30 cellular contexts compared by ENCODE assay signal in genomic region chr1:33583567-33583966, GRCh38.
"Had no signal": no experiment of that assay in that cellular context is flagged by ENCODE, and none has a peak within 500 bp of the region (broad histone marks: within the 10 kb centered on the region; RNA-seq: fewer than 3 reads in every experiment).

No MANE protein-coding gene starts in this region.

- H3K4me1 ChIP-seq: adrenal gland, body of pancreas, esophagus squamous epithelium had no signal

- H3K4me3 ChIP-seq: adrenal gland, body of pancreas, esophagus squamous epithelium, gastroesophageal sphincter had no signal

- DNase-seq: activated CD4-positive, alpha-beta memory T cell treated with anti-CD3 and anti-CD28 coated beads for 36 hours; activated CD4-positive, alpha-beta T cell treated with anti-CD3 and anti-CD28 coated beads for 36 hours; activated CD4-positive, alpha-beta T cell treated with anti-CD3 and anti-CD28 coated beads, Interleukin-2, amount 10 ng/mL, durations not matched to agents 24 days and 14 days; activated CD4-positive, CD25-positive, alpha-beta regulatory T cell; activated CD4-positive, CD25-positive, alpha-beta regulatory T cell treated with anti-CD3 and anti-CD28 coated beads, Interleukin-2, amount 50 U/mL, for 72 hours; activated CD8-positive, alpha-beta memory T cell treated with anti-CD3 and anti-CD28 coated beads, Interleukin-2, amount 10 ng/mL, durations not matched to agents 7 days and 5 days; activated CD8-positive, alpha-beta memory T cell treated with anti-CD3 and anti-CD28 coated beads, Interleukin-2, amount 50 U/mL, for 4 hours; activated CD8-positive, alpha-beta T cell treated with anti-CD3 and anti-CD28 coated beads, Interleukin-2, amount 10 ng/mL, durations not matched to agents 7 days and 5 days; activated effector memory CD4-positive, alpha-beta T cell treated with anti-CD3 and anti-CD28 coated beads, Interleukin-2, amount 50 U/mL, for 16 hours; activated naive CD4-positive, alpha-beta T cell treated with anti-CD3 and anti-CD28 coated beads for 36 hours; activated naive CD8-positive, alpha-beta T cell treated with anti-CD3 and anti-CD28 coated beads for 36 hours; activated naive CD8-positive, alpha-beta T cell treated with anti-CD3 and anti-CD28 coated beads, Interleukin-2, amount 50 U/mL, for 24 hours; activated T-cell treated with anti-CD3 and anti-CD28 coated beads, Interleukin-2, amount 50 U/mL, for 1 hour; activated T-cell treated with anti-CD3 and anti-CD28 coated beads, Interleukin-2, amount 50 U/mL, for 48 hours; adrenal gland; amygdala; aorta; body of pancreas; central memory CD4-positive, alpha-beta T cell; cortex of kidney; dermis blood vessel endothelial cell; effector CD8-positive, alpha-beta T cell; esophagus squamous epithelium; foreskin melanocyte; T-helper 2 cell had no signal

- H3K27me3 ChIP-seq: adrenal gland, body of pancreas, esophagus squamous epithelium, gastroesophageal sphincter had no signal

- H3K9me3 ChIP-seq: adrenal gland, body of pancreas, esophagus squamous epithelium, gastroesophageal sphincter had no signal

- H3K27ac Mint-ChIP-seq: activated CD4-positive, alpha-beta memory T cell treated with anti-CD3 and anti-CD28 coated beads for 36 hours; activated CD4-positive, alpha-beta T cell treated with anti-CD3 and anti-CD28 coated beads for 36 hours; activated CD4-positive, alpha-beta T cell treated with anti-CD3 and anti-CD28 coated beads, Interleukin-2, amount 10 ng/mL, durations not matched to agents 24 days and 14 days; activated CD8-positive, alpha-beta memory T cell treated with anti-CD3 and anti-CD28 coated beads, Interleukin-2, amount 10 ng/mL, durations not matched to agents 7 days and 5 days; activated CD8-positive, alpha-beta T cell treated with anti-CD3 and anti-CD28 coated beads, Interleukin-2, amount 10 ng/mL, durations not matched to agents 7 days and 5 days; activated naive CD4-positive, alpha-beta T cell treated with anti-CD3 and anti-CD28 coated beads for 36 hours; activated naive CD4-positive, alpha-beta T cell treated with anti-CD3 and anti-CD28 coated beads, Interleukin-2, amount 50 U/mL, for 24 hours; activated naive CD8-positive, alpha-beta T cell treated with anti-CD3 and anti-CD28 coated beads for 36 hours; activated naive CD8-positive, alpha-beta T cell treated with anti-CD3 and anti-CD28 coated beads, Interleukin-2, amount 50 U/mL, for 24 hours; activated T-helper 1 cell treated with anti-CD3 and anti-CD28 coated beads, Interleukin-12 subunit alpha, Interleukin-12 subunit beta, Interleukin-2, Interleukin-4 antibody, amounts not matched to agents 30 ng/mL and 10 ng/mL and 1 ng/mL, durations not matched to agents 14 hours and 24 hours and 36 hours; activated T-helper 2 cell treated with anti-CD3 and anti-CD28 coated beads, Interferon-gamma antibody, Interleukin-2, Interleukin-4, amounts not matched to agents 10 μg/mL and 5 μg/mL and 100 μg/mL, durations not matched to agents 14 hours and 24 hours and 36 hours had no signal

- ATAC-seq: activated CD4-positive, alpha-beta T cell treated with anti-CD3 and anti-CD28 coated beads for 36 hours; activated CD8-positive, alpha-beta memory T cell treated with anti-CD3 and anti-CD28 coated beads, Interleukin-2, amount 10 ng/mL, durations not matched to agents 7 days and 5 days; activated CD8-positive, alpha-beta T cell treated with anti-CD3 and anti-CD28 coated beads, Interleukin-2, amount 10 ng/mL, durations not matched to agents 7 days and 5 days; activated naive CD8-positive, alpha-beta T cell treated with anti-CD3 and anti-CD28 coated beads, Interleukin-2, amount 50 U/mL, for 24 hours; body of pancreas; gastroesophageal sphincter had no signal

- H3K4me3 Mint-ChIP-seq: activated CD4-positive, alpha-beta memory T cell treated with anti-CD3 and anti-CD28 coated beads for 36 hours; activated CD4-positive, alpha-beta T cell treated with anti-CD3 and anti-CD28 coated beads for 36 hours; activated CD4-positive, alpha-beta T cell treated with anti-CD3 and anti-CD28 coated beads, Interleukin-2, amount 10 ng/mL, durations not matched to agents 24 days and 14 days; activated CD8-positive, alpha-beta memory T cell treated with anti-CD3 and anti-CD28 coated beads, Interleukin-2, amount 10 ng/mL, durations not matched to agents 7 days and 5 days; activated CD8-positive, alpha-beta T cell treated with anti-CD3 and anti-CD28 coated beads, Interleukin-2, amount 10 ng/mL, durations not matched to agents 7 days and 5 days; activated naive CD4-positive, alpha-beta T cell treated with anti-CD3 and anti-CD28 coated beads for 36 hours; activated naive CD4-positive, alpha-beta T cell treated with anti-CD3 and anti-CD28 coated beads, Interleukin-2, amount 50 U/mL, for 24 hours; activated naive CD8-positive, alpha-beta T cell treated with anti-CD3 and anti-CD28 coated beads for 36 hours; activated naive CD8-positive, alpha-beta T cell treated with anti-CD3 and anti-CD28 coated beads, Interleukin-2, amount 50 U/mL, for 24 hours; activated T-helper 1 cell treated with anti-CD3 and anti-CD28 coated beads, Interleukin-12 subunit alpha, Interleukin-12 subunit beta, Interleukin-2, Interleukin-4 antibody, amounts not matched to agents 30 ng/mL and 10 ng/mL and 1 ng/mL, durations not matched to agents 14 hours and 24 hours and 36 hours had no signal

- H3K4me1 Mint-ChIP-seq: activated CD4-positive, alpha-beta T cell treated with anti-CD3 and anti-CD28 coated beads for 36 hours; activated CD4-positive, alpha-beta T cell treated with anti-CD3 and anti-CD28 coated beads, Interleukin-2, amount 10 ng/mL, durations not matched to agents 24 days and 14 days; activated CD8-positive, alpha-beta memory T cell treated with anti-CD3 and anti-CD28 coated beads, Interleukin-2, amount 10 ng/mL, durations not matched to agents 7 days and 5 days; activated naive CD4-positive, alpha-beta T cell treated with anti-CD3 and anti-CD28 coated beads, Interleukin-2, amount 50 U/mL, for 24 hours; activated naive CD8-positive, alpha-beta T cell treated with anti-CD3 and anti-CD28 coated beads for 36 hours; activated naive CD8-positive, alpha-beta T cell treated with anti-CD3 and anti-CD28 coated beads, Interleukin-2, amount 50 U/mL, for 24 hours had no signal

- H3K9me3 Mint-ChIP-seq: activated CD4-positive, alpha-beta memory T cell treated with anti-CD3 and anti-CD28 coated beads for 36 hours; activated CD4-positive, alpha-beta T cell treated with anti-CD3 and anti-CD28 coated beads, Interleukin-2, amount 10 ng/mL, durations not matched to agents 24 days and 14 days; activated naive CD4-positive, alpha-beta T cell treated with anti-CD3 and anti-CD28 coated beads for 36 hours; activated naive CD4-positive, alpha-beta T cell treated with anti-CD3 and anti-CD28 coated beads, Interleukin-2, amount 50 U/mL, for 24 hours; activated naive CD8-positive, alpha-beta T cell treated with anti-CD3 and anti-CD28 coated beads for 36 hours; activated naive CD8-positive, alpha-beta T cell treated with anti-CD3 and anti-CD28 coated beads, Interleukin-2, amount 50 U/mL, for 24 hours; activated T-helper 1 cell treated with anti-CD3 and anti-CD28 coated beads, Interleukin-12 subunit alpha, Interleukin-12 subunit beta, Interleukin-2, Interleukin-4 antibody, amounts not matched to agents 30 ng/mL and 10 ng/mL and 1 ng/mL, durations not matched to agents 14 hours and 24 hours and 36 hours; activated T-helper 2 cell treated with anti-CD3 and anti-CD28 coated beads, Interferon-gamma antibody, Interleukin-2, Interleukin-4, amounts not matched to agents 10 μg/mL and 5 μg/mL and 100 μg/mL, durations not matched to agents 14 hours and 24 hours and 36 hours had no signal

- H3K27ac ChIP-seq: adrenal gland, body of pancreas, epithelial cell of prostate, esophagus squamous epithelium, gastroesophageal sphincter had no signal

- H3K36me3 Mint-ChIP-seq: activated CD4-positive, alpha-beta memory T cell treated with anti-CD3 and anti-CD28 coated beads for 36 hours; activated CD8-positive, alpha-beta memory T cell treated with anti-CD3 and anti-CD28 coated beads, Interleukin-2, amount 10 ng/mL, durations not matched to agents 7 days and 5 days; activated naive CD4-positive, alpha-beta T cell treated with anti-CD3 and anti-CD28 coated beads, Interleukin-2, amount 50 U/mL, for 24 hours; activated naive CD8-positive, alpha-beta T cell treated with anti-CD3 and anti-CD28 coated beads for 36 hours had no signal

- H3K36me3 ChIP-seq: adrenal gland, esophagus squamous epithelium, gastroesophageal sphincter had no signal
